In genomic region chr7:46571996-46572395, GRCh38 we compare ENCODE assay signal across 16 cellular contexts.
DNase-seq lines count a peak whose midpoint lies in the region; FAIRE-seq and TF ChIP-seq lines count a peak whose summit lies in the region.
"Had no signal": no experiment of that assay in that cellular context is flagged by ENCODE, and none has a peak within 500 bp of the region (broad histone marks: within the 10 kb centered on the region; RNA-seq: fewer than 3 reads in every experiment).

No MANE protein-coding gene starts in this region.

- no peak overlapping the region for H2AK5ac ChIP-seq in mesenchymal stem cell (ENCODE audit: low read length, severe bottlenecking)

- H3K14ac ChIP-seq in mesenchymal stem cell (ENCODE audit: low read length in 2 of 2): no peak overlapping the region

- H2BK120ac ChIP-seq in mesenchymal stem cell (ENCODE audit: low read depth, low read length): no peak overlapping the region

- FAIRE-seq in urothelium cell line (lab: Jason Lieb, UNC): no peak
- FAIRE-seq in HTR-8/SVneo (lab: Jason Lieb, UNC): no peak
- FAIRE-seq: GM12892, H1 had no signal

- H3K27ac Mint-ChIP-seq in Calu3 (ENCODE audit: unreplicated experiment): peak overlapping the region; percentile 10
- H3K27ac Mint-ChIP-seq: CD4-positive, CD25-positive, alpha-beta regulatory T cell; IgD-negative memory B cell had no signal

- no peaks in the 10 kb centered on the region for H3K27me3 ChIP-seq in mesenchymal stem cell (ENCODE audit: control insufficient read depth in 1 of 2, insufficient read depth in 1 of 2, low read length in 2 of 2)
- H3K27me3 ChIP-seq: BLaER1 treated with 17β-estradiol and CSF1 and Interleukin-3, amounts not matched to agents 10 nM and 100 nM had no signal

- H3K4me2 ChIP-seq in mesenchymal stem cell (ENCODE audit: low read length, poor library complexity, severe bottlenecking): no peak overlapping the region

- no peak overlapping the region for H3K4me3 ChIP-seq in mesenchymal stem cell (ENCODE audit: insufficient read depth in 1 of 2, low read depth in 1 of 2, low read length in 2 of 2)
- H3K4me3 ChIP-seq: BLaER1 treated with 17β-estradiol and CSF1 and Interleukin-3, amounts not matched to agents 10 nM and 100 nM had no signal

- H3K79me1 ChIP-seq in mesenchymal stem cell (replicated peaks; ENCODE audit: low read length, poor library complexity, severe bottlenecking): no peaks in the 10 kb centered on the region

- H3K4me1 ChIP-seq in mesenchymal stem cell (ENCODE audit: control insufficient read depth, insufficient read depth, low read depth, low read length): peaks cover 19% of the 10 kb centered on the region

- H3K23ac ChIP-seq in mesenchymal stem cell (ENCODE audit: low read length in 2 of 2): no peak overlapping the region

- H2BK5ac ChIP-seq in mesenchymal stem cell (ENCODE audit: low read depth, low read length, poor library complexity, severe bottlenecking): no peak overlapping the region

- no peaks in the 10 kb centered on the region for H3K27me3 Mint-ChIP-seq in Calu3 (ENCODE audit: unreplicated experiment)
- H3K27me3 Mint-ChIP-seq: CD4-positive, CD25-positive, alpha-beta regulatory T cell; IgD-negative memory B cell had no signal

- DNase-seq in Calu3 (no peak), M059J (ENCODE audit: low read depth) (peak; percentile 38), fibroblast of gingiva (ENCODE audit: low read depth) (peak; percentile 68), mesenchymal stem cell (peak; percentile 35), SKM-1 (lab: John Stamatoyannopoulos, UW; ENCODE audit: unreplicated experiment) (no peak), urothelium cell line (ENCODE audit: low spot score) (no peak), HTR-8/SVneo (ENCODE audit: insufficient read length, low spot score) (no peak)
- DNase-seq: 8988T; CD4-positive, CD25-positive, alpha-beta regulatory T cell; DMS79 treated with DMSO at 0.1 percent for 48 hours; GDM1; HCEC 1CT had no signal

- intact Hi-C loops in Calu3 (cut with micrococcal nuclease; ENCODE audit: unreplicated experiment): no loop called here

- H3K27ac ChIP-seq in mesenchymal stem cell (ENCODE audit: low read length, poor library complexity, severe bottlenecking): no peak overlapping the region
- H3K27ac ChIP-seq: BLaER1 treated with 17β-estradiol and CSF1 and Interleukin-3, amounts not matched to agents 10 nM and 100 nM had no signal

- H3K9me3 Mint-ChIP-seq in Calu3 (ENCODE audit: low read depth, unreplicated experiment): peaks cover 8% of the 10 kb centered on the region

- peaks cover 72% of the 10 kb centered on the region for H3K4me1 Mint-ChIP-seq in Calu3 (ENCODE audit: low read depth, unreplicated experiment)
- H3K4me1 Mint-ChIP-seq: CD4-positive, CD25-positive, alpha-beta regulatory T cell; IgD-negative memory B cell had no signal

- no peaks in the 10 kb centered on the region for H3K36me3 ChIP-seq in mesenchymal stem cell (ENCODE audit: control insufficient read depth in 1 of 2, insufficient read depth in 2 of 2, low read depth in 1 of 2, low read length in 2 of 2)
- H3K36me3 ChIP-seq: BLaER1 treated with 17β-estradiol and CSF1 and Interleukin-3, amounts not matched to agents 10 nM and 100 nM had no signal

- no peak overlapping the region for H2BK15ac ChIP-seq in mesenchymal stem cell (ENCODE audit: low read depth, poor library complexity, severe bottlenecking)

- no peak for TF ChIP-seq CTCF in Calu3 (IDR thresholded peaks at IDR 0.05; ENCODE audit: unreplicated experiment)

- 95% methylated on average over 3 of the region's 5 CpGs for WGBS in mesenchymal stem cell

- no peak overlapping the region for H3K18ac ChIP-seq in mesenchymal stem cell (ENCODE audit: low read depth in 1 of 2, low read length in 2 of 2)

- H3K9ac ChIP-seq in mesenchymal stem cell (ENCODE audit: low read length): no peak overlapping the region
- H3K9ac ChIP-seq: BLaER1 treated with 17β-estradiol and CSF1 and Interleukin-3, amounts not matched to agents 10 nM and 100 nM had no signal

- H2BK12ac ChIP-seq in mesenchymal stem cell (ENCODE audit: low read length in 2 of 2): no peak overlapping the region

- H3K4me3 Mint-ChIP-seq in Calu3 (ENCODE audit: low read depth, unreplicated experiment): no peak overlapping the region
- H3K4me3 Mint-ChIP-seq: CD4-positive, CD25-positive, alpha-beta regulatory T cell; IgD-negative memory B cell had no signal

- no peaks in the 10 kb centered on the region for H3K9me3 ChIP-seq in mesenchymal stem cell (ENCODE audit: control insufficient read depth, low read length)

- BruUV-seq in Calu3 (replicated peaks; lab: Mats Ljungman, UMichigan): no TSS peak

- no peak overlapping the region for H4K91ac ChIP-seq in mesenchymal stem cell (ENCODE audit: low read length)

- H3K36me3 Mint-ChIP-seq in Calu3 (ENCODE audit: insufficient read depth, unreplicated experiment): peaks cover 21% of the 10 kb centered on the region
- H3K36me3 Mint-ChIP-seq: CD4-positive, CD25-positive, alpha-beta regulatory T cell; IgD-negative memory B cell had no signal

- CTCF ChIA-PET in Calu3 (lab: Charles Lee): no interaction called here

- H4K8ac ChIP-seq in mesenchymal stem cell (ENCODE audit: low read length): no peak overlapping the region

- H3K4ac ChIP-seq in mesenchymal stem cell (ENCODE audit: low read depth in 1 of 2, low read length in 2 of 2): no peak overlapping the region

- H2AFZ ChIP-seq in mesenchymal stem cell (ENCODE audit: low read depth, low read length): no peak overlapping the region

Comparison
In these comparisons a context has a peak if more than half of its experiments do, and no peak if none do; other contexts are left out.
1. DNase-seq: peak in M059J (single experiment), fibroblast of gingiva (single experiment) and mesenchymal stem cell (single experiment); none in Calu3 (single experiment), SKM-1 (single experiment), urothelium cell line (single experiment) and HTR-8/SVneo (single experiment).